ENCODE assay signal across 14 cellular contexts in genomic region chr1:171219751-171220385, GRCh38. TPM values are rescaled to one million over a fixed set of nuclear protein-coding genes. Genes with fewer than 3 reads are reported as not detected.
A peak's percentile ranks its signal among the peaks of the same experiment; 100 is the strongest.
DNase-seq lines count a peak whose midpoint lies in the region; ATAC-seq and TF ChIP-seq lines count a peak whose summit lies in the region.
"Had no signal": no experiment of that assay in that cellular context is flagged by ENCODE, and none has a peak within 500 bp of the region (broad histone marks: within the 10 kb centered on the region; RNA-seq: fewer than 3 reads in every experiment).

No MANE protein-coding gene starts in this region.

- no peak for TF ChIP-seq POLR2A in esophagus squamous epithelium (IDR thresholded peaks at IDR 0.05)

- TF ChIP-seq CTCF in AG09319 (IDR thresholded peaks at IDR 0.05; ENCODE audit: low read depth, low read length) (no peak), RWPE2 (IDR thresholded peaks at IDR 0.05; ENCODE audit: poor library complexity, severe bottlenecking) (no peak), esophagus squamous epithelium (IDR thresholded peaks at IDR 0.05) (no peak), neural progenitor cell (IDR thresholded peaks at IDR 0.05) (no peak)

- H3K4me2 ChIP-seq in neural progenitor cell: peak overlapping the region; percentile 77

- H3K9me3 ChIP-seq in RWPE2 (ENCODE audit: severe bottlenecking) (no peaks in the 10 kb centered on the region), esophagus squamous epithelium (peaks cover 0 to 4% (median 0%) of the 10 kb centered on the region in 3 donors), neural progenitor cell (ENCODE audit: low read depth) (peaks cover 8% of the 10 kb centered on the region)
- H3K9me3 ChIP-seq: thyroid gland had no signal

- WGBS in esophagus squamous epithelium, 2 donors: 58 to 74% methylated on average over 4 of the region's 4 CpGs

- H2AFZ ChIP-seq in neural progenitor cell (replicated peaks): no peak overlapping the region

- H3K4me1 ChIP-seq in RWPE2 (ENCODE audit: insufficient read depth, poor library complexity, severe bottlenecking) (peaks cover 4% of the 10 kb centered on the region), esophagus squamous epithelium (peaks cover 5 to 74% (median 33%) of the 10 kb centered on the region in 3 donors), neural progenitor cell (peaks cover 55% of the 10 kb centered on the region)
- H3K4me1 ChIP-seq: thyroid gland had no signal

- H3K36me3 Mint-ChIP-seq in neural progenitor cell: peaks cover 2% of the 10 kb centered on the region
- peaks cover 0 to 3% (median 0%) of the 10 kb centered on the region in 3 donors for H3K36me3 Mint-ChIP-seq in naive thymus-derived CD8-positive, alpha-beta T cell

- H3K27ac ChIP-seq in RWPE2 (ENCODE audit: poor library complexity, severe bottlenecking): no peak overlapping the region
- H3K27ac ChIP-seq in esophagus squamous epithelium: peak overlapping the region in 3 of 4 donors; percentile 5 to 77 (median 70)
- peak overlapping the region; percentile 99 for H3K27ac ChIP-seq in neural progenitor cell
- H3K27ac ChIP-seq: HL-60 had no signal

- peaks cover 20% of the 10 kb centered on the region for H3K9me3 Mint-ChIP-seq in neural progenitor cell
- H3K9me3 Mint-ChIP-seq in naive thymus-derived CD8-positive, alpha-beta T cell: peaks cover 0 to 3% (median 0%) of the 10 kb centered on the region in 9 donors

- peaks cover 44% of the 10 kb centered on the region for H3K4me1 Mint-ChIP-seq in neural progenitor cell
- no peaks in the 10 kb centered on the region for H3K4me1 Mint-ChIP-seq in naive thymus-derived CD8-positive, alpha-beta T cell

- intact Hi-C loops in esophagus squamous epithelium (cut with DNase I): no loop called here

- H3K27me3 ChIP-seq in RWPE2 (ENCODE audit: insufficient read depth, poor library complexity, severe bottlenecking): no peaks in the 10 kb centered on the region
- H3K27me3 ChIP-seq in esophagus squamous epithelium: no peaks in the 10 kb centered on the region
- H3K27me3 ChIP-seq in neural progenitor cell: no peaks in the 10 kb centered on the region
- H3K27me3 ChIP-seq: thyroid gland had no signal

- H3F3A ChIP-seq in neural progenitor cell (ENCODE audit: low read depth): peaks cover 42% of the 10 kb centered on the region

- H4K20me1 ChIP-seq in neural progenitor cell (ENCODE audit: low read depth): no peaks in the 10 kb centered on the region

- peak overlapping the region; percentile 96 for H3K27ac Mint-ChIP-seq in neural progenitor cell
- H3K27ac Mint-ChIP-seq in naive thymus-derived CD8-positive, alpha-beta T cell: no peak overlapping the region

- peak; percentile 50; the same call in 1 of the 3 replicates for ATAC-seq in RWPE2 (ENCODE audit: low read depth)
- no peak for ATAC-seq in naive thymus-derived CD8-positive, alpha-beta T cell

- peak overlapping the region; percentile 83 for H3K4me3 Mint-ChIP-seq in neural progenitor cell
- H3K4me3 Mint-ChIP-seq in naive thymus-derived CD8-positive, alpha-beta T cell: no peak overlapping the region

- H3K79me2 ChIP-seq in neural progenitor cell (ENCODE audit: low read depth): no peaks in the 10 kb centered on the region

- no peak overlapping the region for H3K4me3 ChIP-seq in RWPE2 (ENCODE audit: severe bottlenecking)
- no peak overlapping the region for H3K4me3 ChIP-seq in esophagus squamous epithelium
- peak overlapping the region; percentile 43 for H3K4me3 ChIP-seq in neural progenitor cell
- H3K4me3 ChIP-seq: thyroid gland had no signal

- H3K36me3 ChIP-seq in RWPE2 (ENCODE audit: low read depth) (no peaks in the 10 kb centered on the region), esophagus squamous epithelium (no peaks in the 10 kb centered on the region), neural progenitor cell (no peaks in the 10 kb centered on the region)
- H3K36me3 ChIP-seq: thyroid gland had no signal

- H3K9ac ChIP-seq in neural progenitor cell: peak overlapping the region; percentile 39

- peaks cover 7% of the 10 kb centered on the region for H3K27me3 Mint-ChIP-seq in neural progenitor cell (ENCODE audit: insufficient read depth, low read depth)
- H3K27me3 Mint-ChIP-seq in naive thymus-derived CD8-positive, alpha-beta T cell: peaks cover 0 to 14% (median 5%) of the 10 kb centered on the region in 5 donors

- peak; percentile 63 for DNase-seq in AG09319 (ENCODE audit: extremely low read depth, low read depth)
- DNase-seq in RWPE2 (ENCODE audit: low spot score): no peak
- no peak for DNase-seq in esophagus squamous epithelium (lab: John Stamatoyannopoulos, UW)
- DNase-seq in neural progenitor cell (ENCODE audit: low spot score): peak; percentile 94
- DNase-seq in naive thymus-derived CD8-positive, alpha-beta T cell: no peak
- no peak for DNase-seq in DMS79 (lab: John Stamatoyannopoulos, UW)
- no peak for DNase-seq in NCI-H128 (lab: John Stamatoyannopoulos, UW; ENCODE audit: unreplicated experiment)
- no peak for DNase-seq in cerebellar nuclear complex (lab: John Stamatoyannopoulos, UW)
- DNase-seq: activated CD4-positive, alpha-beta T cell treated with anti-CD3 and anti-CD28 coated beads, Interleukin-2, amount 50 U/mL, for 4 hours; Calu3; effector CD4-positive, alpha-beta T cell; NCI-H748 treated with DMSO at 0.1 percent for 48 hours; thyroid gland had no signal

- POLR2A ChIA-PET in naive thymus-derived CD8-positive, alpha-beta T cell (lab: Charles Lee): no interaction called here

RNA-seq across cellular contexts. Expression of gene FMO1, which starts 28.4 kb away (rescaled TPM):
- 1 to 10 TPM in 3 of 4 donors, under 1 TPM in 1; 0.18 to 7.2 (median 2.0) TPM for total RNA-seq in esophagus squamous epithelium
- 0.12 TPM in 1 of 2 replicates, not detected in the other for total RNA-seq in neural progenitor cell (ENCODE audit: low replicate concordance)
- not detected for total RNA-seq in naive thymus-derived CD8-positive, alpha-beta T cell
- not detected for polyA plus RNA-seq in naive thymus-derived CD8-positive, alpha-beta T cell
- total RNA-seq: Calu3 had no signal

RNA-seq across cellular contexts. Expression of gene FMO2, which starts 34.8 kb away (rescaled TPM):
- 100 to 1,000 TPM in 1 of 4 donors, 10 to 100 TPM in 3; 53.4 to 146 (median 68.8) TPM for total RNA-seq in esophagus squamous epithelium
- total RNA-seq in neural progenitor cell (ENCODE audit: low replicate concordance): 0.47 TPM in 1 of 2 replicates, not detected in the other
- not detected for total RNA-seq in naive thymus-derived CD8-positive, alpha-beta T cell
- polyA plus RNA-seq in naive thymus-derived CD8-positive, alpha-beta T cell: not detected
- total RNA-seq: Calu3 had no signal

Comparison
In these comparisons a context has a peak if more than half of its experiments do, and no peak if none do; other contexts are left out.
1. DNase-seq: peak in AG09319 (single experiment) and neural progenitor cell (single experiment); none in RWPE2 (single experiment), esophagus squamous epithelium (single experiment), naive thymus-derived CD8-positive, alpha-beta T cell (0 of 10), DMS79 (single experiment), NCI-H128 (single experiment) and cerebellar nuclear complex (0 of 2).
2. RNA of gene FMO2, which starts 34.8 kb away (total RNA-seq): 53.4 to 146 TPM in esophagus squamous epithelium; 0.47 TPM in neural progenitor cell and not detected in naive thymus-derived CD8-positive, alpha-beta T cell; every median in the first group is over 10 times any median in the second.